Comparison of ENCODE assay signal across 16 cellular contexts in the genomic region with DNA sequence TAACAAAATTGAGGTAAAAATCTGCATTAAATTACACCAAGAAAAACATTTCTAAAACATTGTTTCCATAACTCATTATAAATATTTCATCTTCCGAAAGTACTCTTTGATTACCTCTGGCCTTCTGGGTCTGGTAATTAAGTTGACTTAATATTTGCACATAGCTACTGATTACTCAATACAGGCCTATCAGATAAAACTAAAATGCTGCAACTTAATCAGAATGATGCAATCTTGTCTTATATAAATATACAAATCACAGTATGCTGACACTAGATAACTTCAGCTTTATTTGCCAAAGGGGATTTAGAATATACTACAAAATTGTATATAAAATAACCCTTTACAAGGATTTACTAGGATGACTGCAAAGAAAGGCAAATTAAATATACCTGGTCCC. TPM values are rescaled to one million over a fixed set of nuclear protein-coding genes. Genes with fewer than 3 reads are reported as not detected.
DNase-seq lines count a peak whose midpoint lies in the region; ATAC-seq, FAIRE-seq and TF ChIP-seq lines count a peak whose summit lies in the region.
"Had no signal": no experiment of that assay in that cellular context is flagged by ENCODE, and none has a peak within 500 bp of the region (broad histone marks: within the 10 kb centered on the region; RNA-seq: fewer than 3 reads in every experiment).

No MANE protein-coding gene starts in this region.

- CTCF ChIA-PET in IMR-90 (lab: Yijun Ruan, JAX), result no interaction called here
- CTCF ChIA-PET in HepG2 (lab: Yijun Ruan, JAX; ENCODE audit: low intra/inter-chr PET ratio, low total read pairs), result no interaction called here

- TF ChIP-seq RAD21 in IMR-90 (IDR thresholded peaks at IDR 0.05; ENCODE audit: low read length), result no peak
- TF ChIP-seq RAD21 in HepG2 (CRISPR knock-in tag; IDR thresholded peaks at IDR 0.05), result no peak

- H3K56ac ChIP-seq in IMR-90 (ENCODE audit: extremely low read depth, insufficient read depth, low read length), result no peak overlapping the region

- H3K36me3 ChIP-seq in IMR-90 (ENCODE audit: control insufficient read depth, insufficient read depth, low read length), result peaks cover 2% of the 10 kb centered on the region
- H3K36me3 ChIP-seq in HepG2 (replicated peaks in 1 of 2; ENCODE audit: control insufficient read depth in 1 of 2, insufficient read depth in 2 of 2, low read length in 2 of 2), result 0 out of 5 replicates have a peak, but pooled peaks cover 0 to 1% of the 10 kb centered on the region in 2 experiments

- H3K9me3 ChIP-seq in IMR-90 (ENCODE audit: control insufficient read depth, insufficient read depth, low read length) (no peaks in the 10 kb centered on the region), HepG2 (ENCODE audit: low read length) (no peaks in the 10 kb centered on the region)
- H3K9me3 ChIP-seq: Peyer's patch had no signal

- H3K79me1 ChIP-seq in IMR-90 (ENCODE audit: low read depth in 1 of 2, low read length in 2 of 2), result no peaks in the 10 kb centered on the region

- DNase-seq in IMR-90, result peak; percentile 42
- DNase-seq in NCI-H69 (lab: John Stamatoyannopoulos, UW), result peak; percentile 9
- peak; percentile 13 for DNase-seq in fibroblast of gingiva (ENCODE audit: low read depth)
- DNase-seq in HepG2 (ENCODE audit: low spot score), result peak; percentile 16
- DNase-seq in HCEC 1CT, result no peak
- DNase-seq in AG08395 (ENCODE audit: low spot score), result no peak
- DNase-seq in ACHN, result no peak
- DNase-seq: EL, NCI-H1417 treated with DMSO at 0.1 percent for 48 hours, NCI-H226, NCI-H526 treated with DMSO at 0.1 percent for 48 hours, Peyer's patch, Right ventricle myocardium superior had no signal

- no peak overlapping the region for H3K14ac ChIP-seq in IMR-90 (replicated peaks; ENCODE audit: low read depth, low read length)

- no peaks in the 10 kb centered on the region for H3K79me2 ChIP-seq in HepG2 (ENCODE audit: insufficient read depth, low read length)

- H3K4ac ChIP-seq in IMR-90 (ENCODE audit: low read depth, low read length), result no peak overlapping the region

- ATAC-seq in IMR-90 (ENCODE audit: low read depth) (peak; percentile 28; the same call in 1 of the 2 replicates), HepG2 (no peak), GM21423 (IDR thresholded peaks at IDR 0.05; ENCODE audit: unreplicated experiment) (no peak)

- no peak overlapping the region for H2AK9ac ChIP-seq in IMR-90 (replicated peaks; ENCODE audit: low read depth, low read length, poor library complexity)

- BruUV-seq in IMR-90 (replicated peaks; lab: Mats Ljungman, UMichigan), result no TSS peak
- BruUV-seq in HepG2 (replicated peaks; lab: Mats Ljungman, UMichigan), result no TSS peak

- H3K4me3 ChIP-seq in IMR-90 (ENCODE audit: insufficient read depth, low read depth, low read length) (no peak overlapping the region), HepG2 (replicated peaks in 1 of 3; ENCODE audit: insufficient read depth in 1 of 3, low read depth in 2 of 3, low read length in 3 of 3) (no peak overlapping the region)
- H3K4me3 ChIP-seq: BLaER1, Peyer's patch had no signal

- H4K5ac ChIP-seq in IMR-90 (ENCODE audit: low read depth, low read length), result no peak overlapping the region

- no peak overlapping the region for H3K23ac ChIP-seq in IMR-90 (ENCODE audit: low read depth, low read length)

- H3K18ac ChIP-seq in IMR-90 (ENCODE audit: low read depth, low read length), result no peak overlapping the region

- no peak overlapping the region; the same call in 1 of the 2 replicates for H3K27ac ChIP-seq in IMR-90 (ENCODE audit: insufficient read depth, low read length)
- no peak overlapping the region for H3K27ac ChIP-seq in HepG2 (ENCODE audit: extremely low read length, insufficient read depth, low read length)
- H3K27ac ChIP-seq: BLaER1, HL-60, Peyer's patch had no signal

- peak; percentile 23 for FAIRE-seq in HepG2 (lab: Jason Lieb, UNC)

- no peak overlapping the region for H3K9ac ChIP-seq in IMR-90 (ENCODE audit: low read depth, low read length)
- H3K9ac ChIP-seq in HepG2 (ENCODE audit: insufficient read depth, low read depth, low read length), result no peak overlapping the region
- H3K9ac ChIP-seq: BLaER1 had no signal

- dilution Hi-C loops in IMR-90 (cut with HindIII; ENCODE audit: low sequenced_read_pairs, unreplicated experiment), result no loop called here

- H3K27me3 ChIP-seq in IMR-90 (ENCODE audit: control insufficient read depth, insufficient read depth, low read length), result no peaks in the 10 kb centered on the region
- H3K27me3 ChIP-seq in HepG2 (ENCODE audit: control insufficient read depth in 1 of 2, insufficient read depth in 2 of 2, low read length in 2 of 2), result no peaks in the 10 kb centered on the region
- H3K27me3 ChIP-seq: BLaER1, Peyer's patch had no signal

- H4K20me1 ChIP-seq in IMR-90 (ENCODE audit: insufficient read depth, low read length) (no peaks in the 10 kb centered on the region), HepG2 (ENCODE audit: insufficient read depth, low read length) (no peaks in the 10 kb centered on the region)
- H4K20me1 ChIP-seq: BLaER1 had no signal

- POLR2A ChIA-PET in IMR-90 (lab: Charles Lee; ENCODE audit: unreplicated experiment) (no interaction called here), HepG2 (lab: Yijun Ruan, JAX) (interaction anchor here (1.3 kb wide), 1 partner anchor 51 kb away, joined by 3 read pairs; no protein-coding TSS in a partner anchor)

- H3K9me1 ChIP-seq in IMR-90 (ENCODE audit: insufficient read depth, low read length), result no peaks in the 10 kb centered on the region

- no peak overlapping the region for H2AK5ac ChIP-seq in IMR-90 (ENCODE audit: low read depth, low read length)

- no peak overlapping the region for H2BK15ac ChIP-seq in IMR-90 (ENCODE audit: low read depth, low read length)

- no peak overlapping the region for H2BK120ac ChIP-seq in IMR-90 (ENCODE audit: low read depth, low read length)

- in situ Hi-C loops in IMR-90 (cut with MboI; ENCODE audit: low sequenced_read_pairs) (no loop called here), HepG2 (cut with HindIII; ENCODE audit: extremely low pct_ligation_motif_present, low pct_unique_long_range_greater_than_20kb) (no loop called here), ACHN (cut with HindIII; ENCODE audit: low pct_ligation_motif_present, low pct_unique_long_range_greater_than_20kb, low sequenced_read_pairs) (no loop called here)

- no peak overlapping the region for H2BK20ac ChIP-seq in IMR-90 (ENCODE audit: low read depth, low read length)

- no peak overlapping the region for H3K4me2 ChIP-seq in IMR-90 (ENCODE audit: low read depth, low read length)
- no peak overlapping the region for H3K4me2 ChIP-seq in HepG2 (ENCODE audit: low read depth, low read length)
- H3K4me2 ChIP-seq: BLaER1 had no signal

- H4K91ac ChIP-seq in IMR-90 (ENCODE audit: insufficient read depth, low read depth, low read length), result no peak overlapping the region

- no peak overlapping the region for H2BK5ac ChIP-seq in IMR-90 (ENCODE audit: low read depth, low read length, poor library complexity, severe bottlenecking)

- TF ChIP-seq EP300 in HepG2 (IDR thresholded peaks at IDR 0.05; ENCODE audit: low read depth in 2 of 2, low read length in 2 of 2) (no peak), HepG2 (CRISPR knock-in tag; IDR thresholded peaks at IDR 0.05; ENCODE audit: borderline replicate concordance) (no peak)

- H3K4me1 ChIP-seq in IMR-90 (ENCODE audit: control insufficient read depth, insufficient read depth, low read length) (no peaks in the 10 kb centered on the region; the same call in 1 of the 2 replicates), HepG2 (ENCODE audit: insufficient read depth, low read length) (peaks cover 9% of the 10 kb centered on the region)
- H3K4me1 ChIP-seq: BLaER1, Peyer's patch had no signal

- TF ChIP-seq CTCF in IMR-90 (conservative IDR thresholded peaks at IDR 0.05; ENCODE audit: low read depth, low read length), result no peak
- TF ChIP-seq CTCF in HepG2 (CRISPR knock-in tag; IDR thresholded peaks at IDR 0.05), result no peak

- H2AFZ ChIP-seq in IMR-90 (replicated peaks; ENCODE audit: low read length, poor library complexity) (no peak overlapping the region), HepG2 (ENCODE audit: low read length) (no peak overlapping the region)

- no peak overlapping the region for H4K8ac ChIP-seq in IMR-90 (ENCODE audit: low read depth in 2 of 2, low read length in 2 of 2)

- WGBS in IMR-90 (ENCODE audit: extremely low coverage in 2 of 2, insufficient read length in 1 of 2), 2 experiments, result no CpG with 5 or more reads among the region's 1 CpG
- WGBS in HepG2 (ENCODE audit: low lambda C conversion rate), result 92% methylated on average over 1 of the region's 1 CpG

- TF ChIP-seq POLR2A in IMR-90 (IDR thresholded peaks at IDR 0.05; ENCODE audit: low read depth, low read length), result no peak
- TF ChIP-seq POLR2A in HepG2 (IDR thresholded peaks at IDR 0.05; ENCODE audit: insufficient read depth in 1 of 2, low read depth in 2 of 2, low read length in 2 of 2), result no peak

- intact Hi-C loops in IMR-90 (cut with micrococcal nuclease) (no loop called here), HepG2 (cut with micrococcal nuclease; ENCODE audit: unreplicated experiment) (loop anchor here (10.0 kb wide), 1 partner anchor 102 kb away; no protein-coding TSS in a partner anchor)

RNA-seq across cellular contexts. Expression of a gene that starts 49.3 kb away (rescaled TPM):
- total RNA-seq in IMR-90 (2012; rRNA removed), result 93.4 and 106 TPM in 2 replicates
- polyA plus RNA-seq in IMR-90 (2012; rRNA removed), result 22.6 and 30.5 TPM in 2 replicates
- polyA plus RNA-seq in IMR-90 (2012; cell fraction: cytosol; rRNA removed), result 12.8 and 14.6 TPM in 2 replicates
- 10.0 and 41.8 TPM in 2 replicates for polyA plus RNA-seq in IMR-90 (2012; cell fraction: nucleus; rRNA removed; ENCODE audit: low replicate concordance)
- 121 and 174 TPM in 2 replicates for total RNA-seq in HepG2 (2016; rRNA removed; fragmentation: Illumina TruSeq; extraction: Trizol)
- total RNA-seq in HepG2 (2016; cell fraction: cytosol; rRNA removed; fragmentation: Illumina TruSeq; extraction: Trizol; ENCODE audit: low read depth), result 40.5 and 41.4 TPM in 2 replicates
- total RNA-seq in HepG2 (2016; cell fraction: insoluble cytoplasmic fraction; rRNA removed; fragmentation: Illumina TruSeq; extraction: Trizol), result 122 and 176 TPM in 2 replicates
- total RNA-seq in HepG2 (2016; cell fraction: membrane; rRNA removed; fragmentation: Illumina TruSeq; extraction: Trizol), result 98.6 and 102 TPM in 2 replicates
- total RNA-seq in HepG2 (2016; cell fraction: nucleus; rRNA removed; fragmentation: Illumina TruSeq; extraction: Trizol), result 219 and 225 TPM in 2 replicates
- 122 and 139 TPM in 2 replicates for polyA plus RNA-seq in HepG2 (2011; rRNA removed)
- polyA plus RNA-seq in HepG2 (2011; cell fraction: cytosol; rRNA removed), result 38.4 and 82.6 TPM in 2 replicates
- 55.3 and 71.4 TPM in 2 replicates for polyA plus RNA-seq in HepG2 (2011; cell fraction: nucleus; rRNA removed)
- polyA plus RNA-seq in HepG2 (2012), result 80.5 and 107 TPM in 2 replicates
- 26.2 and 34.6 TPM in 2 replicates for polyA plus RNA-seq in HepG2 (2016; cell fraction: cytosol; fragmentation: Illumina TruSeq; extraction: Trizol; ENCODE audit: low read depth)
- 84.8 and 91.3 TPM in 2 replicates for polyA plus RNA-seq in HepG2 (2016; cell fraction: insoluble cytoplasmic fraction; fragmentation: Illumina TruSeq; extraction: Trizol; ENCODE audit: low read depth)
- 61.9 and 66.5 TPM in 2 replicates for polyA plus RNA-seq in HepG2 (2016; cell fraction: membrane; fragmentation: Illumina TruSeq; extraction: Trizol; ENCODE audit: low read depth)
- 169 and 172 TPM in 2 replicates for polyA plus RNA-seq in HepG2 (2016; cell fraction: nucleus; fragmentation: Illumina TruSeq; extraction: Trizol; ENCODE audit: insufficient read depth, low read depth)
- polyA minus RNA-seq in HepG2 (2011; rRNA and poly(A)+ RNA removed; ENCODE audit: low replicate concordance), result 38.8 and 135 TPM in 2 replicates
- 123 and 165 TPM in 2 replicates for polyA minus RNA-seq in HepG2 (2011; cell fraction: cytosol; rRNA and poly(A)+ RNA removed)
- polyA minus RNA-seq in HepG2 (2011; cell fraction: nucleus; rRNA and poly(A)+ RNA removed), result 338 and 403 TPM in 2 replicates

Comparison
In these comparisons a context has a peak if more than half of its experiments do, and no peak if none do; other contexts are left out.
1. DNase-seq: peak in IMR-90 (single experiment), NCI-H69 (single experiment), fibroblast of gingiva (single experiment) and HepG2 (single experiment); none in HCEC 1CT (single experiment), AG08395 (single experiment) and ACHN (single experiment).